Comparison of ENCODE assay signal across 8 cellular contexts in genomic region chr19:9820043-9820442, GRCh38.
DNase-seq lines count a peak whose midpoint lies in the region; ATAC-seq and TF ChIP-seq lines count a peak whose summit lies in the region.
"Not testable (repeated sequence)": the region's sequence is repeated elsewhere in the genome, so short reads cannot be mapped to it uniquely, and the experiment has no call there.

No MANE protein-coding gene starts in this region.

- not testable (repeated sequence) for H3K4me1 ChIP-seq in HUES6 (ENCODE audit: control insufficient read depth, insufficient read depth, low read length); iPS-15b (ENCODE audit: control insufficient read depth, insufficient read depth, low read length)
- peaks cover 17 to 20% of the 10 kb centered on the region in 2 donors for H3K4me1 ChIP-seq in duodenal mucosa (ENCODE audit: control insufficient read depth in 1 of 2, insufficient read depth in 2 of 2, low read length in 2 of 2)

- peaks cover 25% of the 10 kb centered on the region for H3K36me3 Mint-ChIP-seq in activated naive CD4-positive, alpha-beta T cell treated with anti-CD3 and anti-CD28 coated beads, Interleukin-2, amount 10 ng/mL, durations not matched to agents 7 days and 5 days
- H3K36me3 Mint-ChIP-seq in nephron progenitor cell (ENCODE audit: low read depth): peaks cover 22% of the 10 kb centered on the region
- H3K36me3 Mint-ChIP-seq in stimulated activated naive B cell treated with anti-CD40 and anti-IgM and Interleukin-4, amounts not matched to agents 10 μg/mL and 1 μg/mL and 100 μg/mL, for 72 hours: peaks cover 17 to 26% of the 10 kb centered on the region in 2 donors

- not testable (repeated sequence) for H3K36me3 ChIP-seq in HUES6 (ENCODE audit: control insufficient read depth, insufficient read depth, low read length); duodenal mucosa (ENCODE audit: control insufficient read depth in 1 of 2, insufficient read depth in 2 of 2, low read length in 2 of 2); iPS-15b (ENCODE audit: control insufficient read depth, insufficient read depth, low read length)
- peaks cover 10% of the 10 kb centered on the region; the same call in 1 of the 2 replicates for H3K36me3 ChIP-seq in SK-N-MC (ENCODE audit: insufficient read depth, low read length)

- DNase-seq in AG10803 (ENCODE audit: low read depth); SK-N-MC (ENCODE audit: low read depth, low spot score); activated naive CD4-positive, alpha-beta T cell treated with anti-CD3 and anti-CD28 coated beads, Interleukin-2, amount 10 ng/mL, durations not matched to agents 7 days and 5 days; nephron progenitor cell; stimulated activated naive B cell treated with anti-CD40 and anti-IgM and Interleukin-4, amounts not matched to agents 10 μg/mL and 1 μg/mL and 100 μg/mL, for 72 hours: not testable (repeated sequence)

- not testable (repeated sequence) for H3K9ac ChIP-seq in HUES6 (ENCODE audit: low read length); SK-N-MC (ENCODE audit: insufficient read length); iPS-15b (ENCODE audit: low read depth, low read length)
- peak overlapping the region in 1 of 2 donors; percentile 43 for H3K9ac ChIP-seq in duodenal mucosa (ENCODE audit: low read depth in 1 of 2, low read length in 2 of 2)

- not testable (repeated sequence) for H3K9me3 Mint-ChIP-seq in activated naive CD4-positive, alpha-beta T cell treated with anti-CD3 and anti-CD28 coated beads, Interleukin-2, amount 10 ng/mL, durations not matched to agents 7 days and 5 days; stimulated activated naive B cell treated with anti-CD40 and anti-IgM and Interleukin-4, amounts not matched to agents 10 μg/mL and 1 μg/mL and 100 μg/mL, for 72 hours
- peaks cover 21% of the 10 kb centered on the region for H3K9me3 Mint-ChIP-seq in nephron progenitor cell

- not testable (repeated sequence) for TF ChIP-seq CTCF in AG10803 (conservative IDR thresholded peaks at IDR 0.05; ENCODE audit: low read length); nephron progenitor cell (IDR thresholded peaks at IDR 0.05)

- H3K27ac ChIP-seq in HUES6 (ENCODE audit: low read depth, low read length); SK-N-MC: not testable (repeated sequence)
- H3K27ac ChIP-seq in duodenal mucosa (ENCODE audit: low read depth, low read length): peak overlapping the region; percentile 52

- H3K4me3 ChIP-seq in AG10803 (ENCODE audit: low read length) (peak overlapping the region; percentile 52), HUES6 (ENCODE audit: low read depth, low read length) (peak overlapping the region; percentile 45), SK-N-MC (peak overlapping the region; percentile 79), duodenal mucosa (ENCODE audit: low read depth in 1 of 2, low read length in 2 of 2) (peak overlapping the region; percentile 37 to 57), iPS-15b (ENCODE audit: low read depth, low read length) (peak overlapping the region; percentile 46)

- H3K4me3 Mint-ChIP-seq in activated naive CD4-positive, alpha-beta T cell treated with anti-CD3 and anti-CD28 coated beads, Interleukin-2, amount 10 ng/mL, durations not matched to agents 7 days and 5 days: peak overlapping the region; percentile 84
- peak overlapping the region; percentile 89 for H3K4me3 Mint-ChIP-seq in nephron progenitor cell
- H3K4me3 Mint-ChIP-seq in stimulated activated naive B cell treated with anti-CD40 and anti-IgM and Interleukin-4, amounts not matched to agents 10 μg/mL and 1 μg/mL and 100 μg/mL, for 72 hours: peak overlapping the region; percentile 95 to 98

- H3K9me3 ChIP-seq in HUES6 (ENCODE audit: control insufficient read depth, insufficient read depth, low read depth, low read length); SK-N-MC (ENCODE audit: low read depth, low read length); duodenal mucosa (ENCODE audit: control insufficient read depth in 1 of 2, low read length in 2 of 2); iPS-15b (ENCODE audit: control insufficient read depth, insufficient read depth, low read length): not testable (repeated sequence)

- not testable (repeated sequence) for H3K27me3 Mint-ChIP-seq in activated naive CD4-positive, alpha-beta T cell treated with anti-CD3 and anti-CD28 coated beads, Interleukin-2, amount 10 ng/mL, durations not matched to agents 7 days and 5 days; nephron progenitor cell (ENCODE audit: low read depth, poor library complexity); stimulated activated naive B cell treated with anti-CD40 and anti-IgM and Interleukin-4, amounts not matched to agents 10 μg/mL and 1 μg/mL and 100 μg/mL, for 72 hours

- peak overlapping the region; percentile 95 for H3K27ac Mint-ChIP-seq in activated naive CD4-positive, alpha-beta T cell treated with anti-CD3 and anti-CD28 coated beads, Interleukin-2, amount 10 ng/mL, durations not matched to agents 7 days and 5 days
- H3K27ac Mint-ChIP-seq in nephron progenitor cell; stimulated activated naive B cell treated with anti-CD40 and anti-IgM and Interleukin-4, amounts not matched to agents 10 μg/mL and 1 μg/mL and 100 μg/mL, for 72 hours: not testable (repeated sequence)

- CTCF ChIA-PET in activated naive CD4-positive, alpha-beta T cell treated with anti-CD3 and anti-CD28 coated beads, Interleukin-2, amount 10 ng/mL, durations not matched to agents 7 days and 5 days (lab: Charles Lee): not testable (repeated sequence)

- ATAC-seq in stimulated activated naive B cell treated with anti-CD40 and anti-IgM and Interleukin-4, amounts not matched to agents 10 μg/mL and 1 μg/mL and 100 μg/mL, for 72 hours (replicated peaks): not testable (repeated sequence)

- H3K27me3 ChIP-seq in HUES6 (ENCODE audit: control insufficient read depth, insufficient read depth, low read length); duodenal mucosa (ENCODE audit: control insufficient read depth in 1 of 2, insufficient read depth in 2 of 2, low read length in 2 of 2); iPS-15b (ENCODE audit: control insufficient read depth, insufficient read depth, low read length): not testable (repeated sequence)

- H3K4me1 Mint-ChIP-seq in activated naive CD4-positive, alpha-beta T cell treated with anti-CD3 and anti-CD28 coated beads, Interleukin-2, amount 10 ng/mL, durations not matched to agents 7 days and 5 days: peaks cover 33% of the 10 kb centered on the region
- H3K4me1 Mint-ChIP-seq in nephron progenitor cell: peaks cover 26% of the 10 kb centered on the region
- peaks cover 10 to 30% of the 10 kb centered on the region in 2 donors for H3K4me1 Mint-ChIP-seq in stimulated activated naive B cell treated with anti-CD40 and anti-IgM and Interleukin-4, amounts not matched to agents 10 μg/mL and 1 μg/mL and 100 μg/mL, for 72 hours
